1 cellular context compared by ENCODE assay signal in the genomic region with DNA sequence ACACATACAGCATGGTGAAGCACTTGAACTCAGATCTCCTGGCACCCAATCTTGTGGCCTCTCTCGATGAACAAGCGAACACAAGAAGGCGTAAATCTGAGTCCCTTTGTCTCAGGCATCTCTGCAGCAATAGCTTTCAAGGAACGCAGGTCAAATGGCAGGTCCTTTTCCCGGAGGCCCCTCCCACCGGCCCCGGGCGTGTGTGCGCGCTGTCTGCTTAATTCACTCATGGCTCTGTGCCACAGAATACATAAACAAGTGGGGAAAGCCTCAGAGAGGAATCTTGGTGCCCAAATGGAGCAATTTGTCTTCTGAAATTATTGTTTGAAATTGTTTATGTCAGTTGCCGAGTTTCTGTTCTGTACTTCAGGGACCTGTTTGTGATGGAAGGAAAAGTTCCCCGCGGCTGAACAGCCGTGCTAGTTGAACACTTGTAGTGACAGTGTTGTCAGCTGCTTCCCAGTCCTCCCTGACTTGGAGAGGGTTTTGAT.
TF ChIP-seq lines count a peak whose summit lies in the region.

No MANE protein-coding gene starts in this region.

TF ChIP-seq in IMR-90, 13 proteins besides CTCF, POLR2A, EP300 and RAD21 (continued from another document):
- TF ChIP-seq, protein P1, sequence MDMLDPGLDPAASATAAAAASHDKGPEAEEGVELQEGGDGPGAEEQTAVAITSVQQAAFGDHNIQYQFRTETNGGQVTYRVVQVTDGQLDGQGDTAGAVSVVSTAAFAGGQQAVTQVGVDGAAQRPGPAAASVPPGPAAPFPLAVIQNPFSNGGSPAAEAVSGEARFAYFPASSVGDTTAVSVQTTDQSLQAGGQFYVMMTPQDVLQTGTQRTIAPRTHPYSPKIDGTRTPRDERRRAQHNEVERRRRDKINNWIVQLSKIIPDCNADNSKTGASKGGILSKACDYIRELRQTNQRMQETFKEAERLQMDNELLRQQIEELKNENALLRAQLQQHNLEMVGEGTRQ (IDR thresholded peaks at IDR 0.05; ENCODE audit: low read depth, low read length), result no peak
- TF ChIP-seq SMC3 (IDR thresholded peaks at IDR 0.05; ENCODE audit: low read depth, low read length), result no peak
- no peak for TF ChIP-seq MAFK (IDR thresholded peaks at IDR 0.05; ENCODE audit: low read depth, low read length)
- TF ChIP-seq FOS (IDR thresholded peaks at IDR 0.05; ENCODE audit: low read depth, low read length), result no peak
